In the genomic region with DNA sequence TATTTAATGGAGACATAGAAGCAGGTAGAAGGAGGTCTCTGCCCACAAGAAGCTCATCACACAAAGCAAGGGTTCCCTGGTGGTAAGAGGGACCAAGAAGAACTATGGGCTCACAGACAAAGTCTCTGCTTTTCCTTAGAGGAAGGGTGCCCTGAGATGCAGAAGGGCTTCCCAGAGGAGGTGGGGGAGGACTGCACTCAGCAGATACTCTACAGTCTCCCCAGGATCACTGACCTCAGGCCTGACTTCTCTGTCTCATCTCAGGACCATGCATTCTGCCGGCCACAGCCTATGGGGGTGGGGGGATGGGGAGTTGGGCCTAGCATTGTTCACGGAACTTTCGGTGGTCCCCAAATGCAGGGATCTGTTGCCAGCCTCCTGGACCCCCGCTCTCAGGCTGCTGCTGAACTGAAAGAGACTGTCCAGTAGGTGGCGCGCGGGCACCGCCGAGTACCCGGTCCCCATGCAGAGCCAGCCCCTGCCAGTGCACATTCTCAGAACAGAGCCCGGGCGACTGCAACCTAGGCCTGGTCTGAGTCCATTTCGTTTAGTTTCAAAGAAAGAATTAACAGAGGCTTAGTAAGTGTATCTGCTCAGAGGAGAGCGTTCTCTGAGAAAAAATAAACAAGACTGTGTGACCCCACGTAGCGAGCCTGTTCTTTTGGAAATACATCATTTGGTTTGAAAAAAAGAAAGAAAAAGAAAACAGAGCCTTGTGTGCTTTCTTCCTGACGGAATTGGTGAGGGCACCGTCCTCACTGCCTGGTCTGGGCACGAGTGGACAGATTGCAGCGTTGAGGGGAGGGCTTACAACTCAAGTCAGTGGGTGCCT, we compare ENCODE assay signal across 8 cellular contexts.
A peak's percentile ranks its signal among the peaks of the same experiment; 100 is the strongest.
DNase-seq lines count a peak whose midpoint lies in the region; ATAC-seq and TF ChIP-seq lines count a peak whose summit lies in the region.

No MANE protein-coding gene starts in this region.

- CTCF ChIA-PET in AG04449 (lab: Yijun Ruan, JAX): interaction anchor here (0.6 to 4.3 kb wide), 60 partner anchors 8 to 1398 kb away, joined by 3 to 26 read pairs (median 4); no protein-coding TSS in a partner anchor

- ATAC-seq in GM18505 (IDR thresholded peaks at IDR 0.05; ENCODE audit: unreplicated experiment): peak; percentile 73
- peak; percentile 64 for ATAC-seq in HG03439 (IDR thresholded peaks at IDR 0.05; ENCODE audit: unreplicated experiment)
- peak; percentile 92 for ATAC-seq in gastroesophageal sphincter
- peak; percentile 90 for ATAC-seq in aorta (ENCODE audit: low FRiP score)

- H3K36me3 ChIP-seq in gastroesophageal sphincter (no peaks in the 10 kb centered on the region), ovary (no peaks in the 10 kb centered on the region), aorta (ENCODE audit: control insufficient read depth in 1 of 2, insufficient read depth in 2 of 2, low read length in 1 of 2) (no peaks in the 10 kb centered on the region)

- no peak for TF ChIP-seq POLR2A in GM18505 (IDR thresholded peaks at IDR 0.05; ENCODE audit: borderline replicate concordance, extremely low read depth, insufficient read depth, insufficient read length)
- TF ChIP-seq POLR2A in gastroesophageal sphincter (IDR thresholded peaks at IDR 0.05): no peak
- no peak for TF ChIP-seq POLR2A in ovary (IDR thresholded peaks at IDR 0.05)

- 21 to 25% methylated on average over 7 of the region's 20 CpGs for WGBS in gastroesophageal sphincter (ENCODE audit: low coverage in 1 of 2), 2 donors
- WGBS in ovary, 3 donors: 10 to 16% (median 14%) methylated on average over 20 of the region's 20 CpGs
- WGBS in aorta, 2 donors: 5% methylated on average over 20 of the region's 20 CpGs

- TF ChIP-seq EP300 in gastroesophageal sphincter (IDR thresholded peaks at IDR 0.05) (no peak), ovary (IDR thresholded peaks at IDR 0.05) (no peak)

- POLR2A ChIA-PET in AG04449 (lab: Yijun Ruan, JAX): interaction anchor here (0.7 kb wide), 2 partner anchors 9 to 316 kb away, joined by 3 to 5 read pairs; no protein-coding TSS in a partner anchor

- H3K9me3 ChIP-seq in gastroesophageal sphincter: no peaks in the 10 kb centered on the region
- no peaks in the 10 kb centered on the region for H3K9me3 ChIP-seq in ovary
- H3K9me3 ChIP-seq in aorta (ENCODE audit: control insufficient read depth, low read length): no peaks in the 10 kb centered on the region

- peaks cover 0 to 12% (median 0%) of the 10 kb centered on the region in 3 donors for H3K4me1 ChIP-seq in gastroesophageal sphincter
- H3K4me1 ChIP-seq in ovary (ENCODE audit: insufficient read depth): no peaks in the 10 kb centered on the region
- no peaks in the 10 kb centered on the region for H3K4me1 ChIP-seq in aorta (ENCODE audit: control insufficient read depth in 1 of 2, insufficient read depth in 2 of 2, low read length in 2 of 2)

- no peaks in the 10 kb centered on the region for H3K27me3 ChIP-seq in gastroesophageal sphincter
- no peaks in the 10 kb centered on the region for H3K27me3 ChIP-seq in ovary
- no peaks in the 10 kb centered on the region for H3K27me3 ChIP-seq in aorta (ENCODE audit: control insufficient read depth in 1 of 2, insufficient read depth in 2 of 2, low read length in 1 of 2)

- H3K27ac ChIP-seq in gastroesophageal sphincter (peak overlapping the region in 2 of 4 donors; percentile 22 to 44), ovary (no peak overlapping the region), aorta (ENCODE audit: low read depth in 1 of 2, low read length in 2 of 2) (no peak overlapping the region)

- DNase-seq in AG04449 (ENCODE audit: low read depth, low spot score) (no peak), NCI-H82 (lab: John Stamatoyannopoulos, UW) (peak; percentile 75), ovary (peak; percentile 80 to 89 (median 85)), aorta (peak; percentile 81 to 92)
- DNase-seq in activated T-cell treated with anti-CD3 and anti-CD28 coated beads, Interleukin-2, amount 50 U/mL, for 48 hours: peak; percentile 51 to 64

- no peak overlapping the region for H3K4me3 ChIP-seq in AG04449 (ENCODE audit: low read depth, low read length)
- H3K4me3 ChIP-seq in gastroesophageal sphincter: no peak overlapping the region
- no peak overlapping the region for H3K4me3 ChIP-seq in ovary
- H3K4me3 ChIP-seq in aorta (ENCODE audit: low read length in 2 of 2): no peak overlapping the region

- TF ChIP-seq CTCF in AG04449 (IDR thresholded peaks at IDR 0.05; ENCODE audit: insufficient read depth, low read length, missing control alignments): peak; percentile 94
- TF ChIP-seq CTCF in gastroesophageal sphincter (IDR thresholded peaks at IDR 0.05): peak; percentile 85 to 95 (median 88)
- TF ChIP-seq CTCF in ovary (IDR thresholded peaks at IDR 0.05): peak; percentile 75 to 90 (median 77)

- intact Hi-C loops in ovary (cut with DNase I) (loop anchor here in 2 of 4 donors (10.0 kb wide), 3 partner anchors 321 to 1401 kb away; no protein-coding TSS in a partner anchor), aorta (cut with DNase I) (loop anchor here (5.0 to 10.0 kb wide), 4 partner anchors 329 to 1401 kb away; no protein-coding TSS in a partner anchor)
